ENCODE assay signal across 2 cellular contexts in the genomic region with DNA sequence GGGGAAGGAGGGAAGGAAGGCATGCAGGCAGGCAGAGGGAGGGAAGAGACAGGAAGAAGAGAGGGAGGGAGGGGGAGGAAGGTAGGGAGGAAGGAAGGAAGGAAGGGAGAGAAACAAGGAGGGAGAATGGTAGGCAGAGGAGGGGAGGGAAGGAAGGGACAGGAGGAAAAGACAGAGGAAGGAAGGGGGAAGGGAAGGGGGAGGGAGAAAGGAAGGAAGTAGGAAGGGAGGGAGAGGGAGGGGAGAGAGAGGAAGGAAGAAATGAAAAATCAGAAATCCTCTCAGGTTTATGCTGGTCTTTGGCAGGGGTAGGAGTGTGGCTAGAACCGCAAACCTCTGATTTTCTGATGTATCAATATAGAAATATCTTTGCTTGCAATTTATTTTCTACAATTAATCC.
TF ChIP-seq lines count a peak whose summit lies in the region.

No MANE protein-coding gene starts in this region.

TF ChIP-seq in HCT116, 20 proteins besides CTCF, POLR2A, EP300 and RAD21:
- TF ChIP-seq YY1 (IDR thresholded peaks at IDR 0.05; ENCODE audit: extremely low read depth, insufficient replicate concordance, low read depth, low read length) (no peak), ZBTB33 (IDR thresholded peaks at IDR 0.05; ENCODE audit: extremely low read depth, insufficient replicate concordance, low read length) (no peak), ATF3 (IDR thresholded peaks at IDR 0.05) (no peak), EGR1 (IDR thresholded peaks at IDR 0.05; ENCODE audit: low read depth) (no peak), EZH2phosphoT487 (IDR thresholded peaks at IDR 0.05; ENCODE audit: borderline replicate concordance) (no peak), ELF1 (IDR thresholded peaks at IDR 0.05; ENCODE audit: borderline replicate concordance, low read depth) (no peak), SP1 (IDR thresholded peaks at IDR 0.05; ENCODE audit: low read depth) (no peak), MAX (IDR thresholded peaks at IDR 0.05) (no peak), ZNF274 (IDR thresholded peaks at IDR 0.05; ENCODE audit: low read depth, low read length) (no peak), CEBPB (IDR thresholded peaks at IDR 0.05; ENCODE audit: low read depth) (no peak), POLR2AphosphoS5 (IDR thresholded peaks at IDR 0.05; ENCODE audit: low read depth, low read length) (no peak)

TF ChIP-seq in WTC11, 78 proteins besides CTCF, POLR2A, EP300 and RAD21:
- no peak for TF ChIP-seq GTF2I (CRISPR knock-in tag; conservative IDR thresholded peaks at IDR 0.05)
- TF ChIP-seq E2F4 (CRISPR knock-in tag; IDR thresholded peaks at IDR 0.05; ENCODE audit: borderline replicate concordance, low read depth): no peak
- 0 out of 2 replicates have a peak, but pooled peaks have one; percentile 48 for TF ChIP-seq ZNF512 (CRISPR knock-in tag; IDR thresholded peaks at IDR 0.05; ENCODE audit: borderline replicate concordance)
- TF ChIP-seq, protein P1, sequence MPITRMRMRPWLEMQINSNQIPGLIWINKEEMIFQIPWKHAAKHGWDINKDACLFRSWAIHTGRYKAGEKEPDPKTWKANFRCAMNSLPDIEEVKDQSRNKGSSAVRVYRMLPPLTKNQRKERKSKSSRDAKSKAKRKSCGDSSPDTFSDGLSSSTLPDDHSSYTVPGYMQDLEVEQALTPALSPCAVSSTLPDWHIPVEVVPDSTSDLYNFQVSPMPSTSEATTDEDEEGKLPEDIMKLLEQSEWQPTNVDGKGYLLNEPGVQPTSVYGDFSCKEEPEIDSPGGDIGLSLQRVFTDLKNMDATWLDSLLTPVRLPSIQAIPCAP (CRISPR knock-in tag; IDR thresholded peaks at IDR 0.05): no peak
- TF ChIP-seq ETV6 (CRISPR knock-in tag; IDR thresholded peaks at IDR 0.05): 0 out of 2 replicates have a peak, but pooled peaks have one; percentile 48
- TF ChIP-seq TEAD1 (CRISPR knock-in tag; IDR thresholded peaks at IDR 0.05): no peak
- TF ChIP-seq, protein P2, sequence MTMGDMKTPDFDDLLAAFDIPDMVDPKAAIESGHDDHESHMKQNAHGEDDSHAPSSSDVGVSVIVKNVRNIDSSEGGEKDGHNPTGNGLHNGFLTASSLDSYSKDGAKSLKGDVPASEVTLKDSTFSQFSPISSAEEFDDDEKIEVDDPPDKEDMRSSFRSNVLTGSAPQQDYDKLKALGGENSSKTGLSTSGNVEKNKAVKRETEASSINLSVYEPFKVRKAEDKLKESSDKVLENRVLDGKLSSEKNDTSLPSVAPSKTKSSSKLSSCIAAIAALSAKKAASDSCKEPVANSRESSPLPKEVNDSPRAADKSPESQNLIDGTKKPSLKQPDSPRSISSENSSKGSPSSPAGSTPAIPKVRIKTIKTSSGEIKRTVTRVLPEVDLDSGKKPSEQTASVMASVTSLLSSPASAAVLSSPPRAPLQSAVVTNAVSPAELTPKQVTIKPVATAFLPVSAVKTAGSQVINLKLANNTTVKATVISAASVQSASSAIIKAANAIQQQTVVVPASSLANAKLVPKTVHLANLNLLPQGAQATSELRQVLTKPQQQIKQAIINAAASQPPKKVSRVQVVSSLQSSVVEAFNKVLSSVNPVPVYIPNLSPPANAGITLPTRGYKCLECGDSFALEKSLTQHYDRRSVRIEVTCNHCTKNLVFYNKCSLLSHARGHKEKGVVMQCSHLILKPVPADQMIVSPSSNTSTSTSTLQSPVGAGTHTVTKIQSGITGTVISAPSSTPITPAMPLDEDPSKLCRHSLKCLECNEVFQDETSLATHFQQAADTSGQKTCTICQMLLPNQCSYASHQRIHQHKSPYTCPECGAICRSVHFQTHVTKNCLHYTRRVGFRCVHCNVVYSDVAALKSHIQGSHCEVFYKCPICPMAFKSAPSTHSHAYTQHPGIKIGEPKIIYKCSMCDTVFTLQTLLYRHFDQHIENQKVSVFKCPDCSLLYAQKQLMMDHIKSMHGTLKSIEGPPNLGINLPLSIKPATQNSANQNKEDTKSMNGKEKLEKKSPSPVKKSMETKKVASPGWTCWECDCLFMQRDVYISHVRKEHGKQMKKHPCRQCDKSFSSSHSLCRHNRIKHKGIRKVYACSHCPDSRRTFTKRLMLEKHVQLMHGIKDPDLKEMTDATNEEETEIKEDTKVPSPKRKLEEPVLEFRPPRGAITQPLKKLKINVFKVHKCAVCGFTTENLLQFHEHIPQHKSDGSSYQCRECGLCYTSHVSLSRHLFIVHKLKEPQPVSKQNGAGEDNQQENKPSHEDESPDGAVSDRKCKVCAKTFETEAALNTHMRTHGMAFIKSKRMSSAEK (CRISPR knock-in tag; IDR thresholded peaks at IDR 0.05; ENCODE audit: borderline replicate concordance): no peak
- no peak for TF ChIP-seq E2F5 (CRISPR knock-in tag; IDR thresholded peaks at IDR 0.05)
- TF ChIP-seq MXD4 (CRISPR knock-in tag; IDR thresholded peaks at IDR 0.05; ENCODE audit: borderline replicate concordance): no peak
- TF ChIP-seq, protein P3, sequence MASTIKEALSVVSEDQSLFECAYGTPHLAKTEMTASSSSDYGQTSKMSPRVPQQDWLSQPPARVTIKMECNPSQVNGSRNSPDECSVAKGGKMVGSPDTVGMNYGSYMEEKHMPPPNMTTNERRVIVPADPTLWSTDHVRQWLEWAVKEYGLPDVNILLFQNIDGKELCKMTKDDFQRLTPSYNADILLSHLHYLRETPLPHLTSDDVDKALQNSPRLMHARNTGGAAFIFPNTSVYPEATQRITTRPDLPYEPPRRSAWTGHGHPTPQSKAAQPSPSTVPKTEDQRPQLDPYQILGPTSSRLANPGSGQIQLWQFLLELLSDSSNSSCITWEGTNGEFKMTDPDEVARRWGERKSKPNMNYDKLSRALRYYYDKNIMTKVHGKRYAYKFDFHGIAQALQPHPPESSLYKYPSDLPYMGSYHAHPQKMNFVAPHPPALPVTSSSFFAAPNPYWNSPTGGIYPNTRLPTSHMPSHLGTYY (CRISPR knock-in tag; IDR thresholded peaks at IDR 0.05): no peak
- TF ChIP-seq SMAD4 (CRISPR knock-in tag; IDR thresholded peaks at IDR 0.05): no peak
- no peak for TF ChIP-seq ZNF423 (CRISPR knock-in tag; IDR thresholded peaks at IDR 0.05)
- TF ChIP-seq, protein P4, sequence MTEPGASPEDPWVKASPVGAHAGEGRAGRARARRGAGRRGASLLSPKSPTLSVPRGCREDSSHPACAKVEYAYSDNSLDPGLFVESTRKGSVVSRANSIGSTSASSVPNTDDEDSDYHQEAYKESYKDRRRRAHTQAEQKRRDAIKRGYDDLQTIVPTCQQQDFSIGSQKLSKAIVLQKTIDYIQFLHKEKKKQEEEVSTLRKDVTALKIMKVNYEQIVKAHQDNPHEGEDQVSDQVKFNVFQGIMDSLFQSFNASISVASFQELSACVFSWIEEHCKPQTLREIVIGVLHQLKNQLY (CRISPR knock-in tag; IDR thresholded peaks at IDR 0.05): no peak
